ENCODE assay signal across 10 cellular contexts in the genomic region with DNA sequence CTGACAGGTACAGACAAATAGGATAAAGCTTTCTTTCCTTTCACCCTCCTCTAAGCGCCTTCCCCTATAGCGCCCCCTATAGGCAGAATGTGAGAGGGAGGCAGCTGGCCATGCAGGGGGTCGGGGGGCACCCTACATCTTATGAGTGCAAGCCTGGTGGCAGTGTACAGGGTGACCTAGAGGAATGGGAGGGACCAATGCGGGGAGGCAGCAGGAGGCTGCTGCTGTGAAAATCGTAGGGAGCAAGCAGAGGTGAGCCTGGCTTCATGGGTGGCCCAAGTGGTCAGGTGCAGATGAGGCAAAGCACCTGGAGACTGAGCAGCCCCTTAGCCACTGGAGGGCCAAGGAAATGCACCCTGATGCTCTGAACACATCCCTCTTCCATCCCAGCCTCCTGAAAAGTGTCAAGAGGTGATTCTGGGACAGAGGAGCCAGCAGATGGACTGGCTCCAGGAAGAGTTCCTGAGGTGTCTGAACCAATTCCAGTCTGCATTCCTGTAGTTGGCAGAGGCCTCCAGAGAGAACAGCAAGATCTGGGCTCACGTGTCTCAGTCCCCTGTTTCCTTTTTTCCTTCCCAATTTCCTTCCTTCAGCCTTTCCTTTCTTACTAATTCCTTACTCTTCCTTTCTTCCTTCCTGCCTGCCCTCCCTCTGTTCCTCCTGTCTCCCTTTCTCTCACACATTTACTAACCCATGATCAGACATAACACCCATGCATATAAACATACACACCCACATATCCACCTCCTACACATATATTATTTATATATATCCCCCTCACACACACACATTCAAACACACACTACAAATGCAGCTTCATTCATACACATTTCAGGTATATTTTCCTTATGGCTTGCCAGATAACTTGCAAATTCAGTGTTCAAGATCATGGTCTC. TPM values are rescaled to one million over a fixed set of nuclear protein-coding genes. Genes with fewer than 3 reads are reported as not detected.
DNase-seq lines count a peak whose midpoint lies in the region; ATAC-seq, FAIRE-seq and TF ChIP-seq lines count a peak whose summit lies in the region.
"Had no signal": no experiment of that assay in that cellular context is flagged by ENCODE, and none has a peak within 500 bp of the region (broad histone marks: within the 10 kb centered on the region; RNA-seq: fewer than 3 reads in every experiment).

No MANE protein-coding gene starts in this region.

- no peak for FAIRE-seq in pancreas (lab: Jason Lieb, UNC)

- H3K27ac Mint-ChIP-seq in activated CD4-positive, alpha-beta T cell treated with anti-CD3 and anti-CD28 coated beads, Interleukin-2, amount 10 ng/mL, durations not matched to agents 24 days and 14 days, result no peak overlapping the region
- H3K27ac Mint-ChIP-seq in endodermal cell, result no peak overlapping the region
- H3K27ac Mint-ChIP-seq in osteocyte (ENCODE audit: unreplicated experiment), result no peak overlapping the region

- H3K27me3 ChIP-seq in endodermal cell (ENCODE audit: control insufficient read depth, insufficient read depth, low read length, poor library complexity, severe bottlenecking) (no peaks in the 10 kb centered on the region), pancreas (peaks cover 0 to 4% (median 0%) of the 10 kb centered on the region in 4 donors)
- H3K27me3 ChIP-seq: thyroid gland had no signal

- H3K27ac ChIP-seq in endodermal cell (ENCODE audit: low read depth, low read length) (no peak overlapping the region), pancreas (no peak overlapping the region)
- H3K27ac ChIP-seq: KMS-11, thyroid gland had no signal

- H3K4me1 ChIP-seq in endodermal cell (ENCODE audit: control insufficient read depth, insufficient read depth, low read length) (peaks cover under 1% of the 10 kb centered on the region), pancreas (no peaks in the 10 kb centered on the region)
- H3K4me1 ChIP-seq: thyroid gland had no signal

- intact Hi-C loops in activated CD4-positive, alpha-beta T cell treated with anti-CD3 and anti-CD28 coated beads, Interleukin-2, amount 10 ng/mL, durations not matched to agents 24 days and 14 days (cut with micrococcal nuclease), result no loop called here
- intact Hi-C loops in pancreas (cut with DNase I), result no loop called here

- peaks cover 3% of the 10 kb centered on the region for H3K9me3 ChIP-seq in endodermal cell (ENCODE audit: control insufficient read depth, low read length)
- H3K9me3 ChIP-seq in pancreas, result no peaks in the 10 kb centered on the region
- H3K9me3 ChIP-seq: thyroid gland had no signal

- no peak overlapping the region for H3K9ac ChIP-seq in endodermal cell (ENCODE audit: extremely low read depth, low read length, poor library complexity, severe bottlenecking)
- H3K9ac ChIP-seq: KMS-11 had no signal

- H3K4me1 Mint-ChIP-seq in activated CD4-positive, alpha-beta T cell treated with anti-CD3 and anti-CD28 coated beads, Interleukin-2, amount 10 ng/mL, durations not matched to agents 24 days and 14 days, result no peaks in the 10 kb centered on the region
- peaks cover 20% of the 10 kb centered on the region for H3K4me1 Mint-ChIP-seq in endodermal cell
- H3K4me1 Mint-ChIP-seq in osteocyte (ENCODE audit: unreplicated experiment), result no peaks in the 10 kb centered on the region

- no peaks in the 10 kb centered on the region for H3K36me3 ChIP-seq in endodermal cell (ENCODE audit: control insufficient read depth, insufficient read depth, low read length)
- H3K36me3 ChIP-seq in pancreas, result no peaks in the 10 kb centered on the region
- H3K36me3 ChIP-seq: thyroid gland had no signal

- ATAC-seq in GM21423 (IDR thresholded peaks at IDR 0.05; ENCODE audit: unreplicated experiment), result no peak
- ATAC-seq in HG02759 (IDR thresholded peaks at IDR 0.05; ENCODE audit: unreplicated experiment), result no peak
- ATAC-seq in pancreas, result no peak

- H3K27me3 Mint-ChIP-seq in activated CD4-positive, alpha-beta T cell treated with anti-CD3 and anti-CD28 coated beads, Interleukin-2, amount 10 ng/mL, durations not matched to agents 24 days and 14 days, result peaks cover 55% of the 10 kb centered on the region
- H3K27me3 Mint-ChIP-seq in endodermal cell (ENCODE audit: insufficient read depth) (peaks cover 6% of the 10 kb centered on the region), osteocyte (ENCODE audit: unreplicated experiment) (peaks cover 64% of the 10 kb centered on the region)

- 78 to 89% methylated on average over 1 to 6 of the region's 6 CpGs for WGBS in endodermal cell (ENCODE audit: insufficient coverage in 1 of 2, insufficient read length in 1 of 2), 2 experiments
- 54 to 62% methylated on average over 6 of the region's 6 CpGs for WGBS in pancreas, 2 donors

- no peak overlapping the region for H3K4me3 Mint-ChIP-seq in activated CD4-positive, alpha-beta T cell treated with anti-CD3 and anti-CD28 coated beads, Interleukin-2, amount 10 ng/mL, durations not matched to agents 24 days and 14 days
- H3K4me3 Mint-ChIP-seq in endodermal cell, result no peak overlapping the region
- H3K4me3 Mint-ChIP-seq in osteocyte (ENCODE audit: unreplicated experiment), result no peak overlapping the region

- no peaks in the 10 kb centered on the region for H3K9me3 Mint-ChIP-seq in activated CD4-positive, alpha-beta T cell treated with anti-CD3 and anti-CD28 coated beads, Interleukin-2, amount 10 ng/mL, durations not matched to agents 24 days and 14 days
- H3K9me3 Mint-ChIP-seq in endodermal cell (peaks cover 2% of the 10 kb centered on the region), osteocyte (ENCODE audit: unreplicated experiment) (peaks cover 4% of the 10 kb centered on the region)

- no peak overlapping the region for H3K4me3 ChIP-seq in endodermal cell (ENCODE audit: low read length)
- no peak overlapping the region for H3K4me3 ChIP-seq in pancreas
- H3K4me3 ChIP-seq: thyroid gland had no signal

- TF ChIP-seq CTCF in endodermal cell (conservative IDR thresholded peaks at IDR 0.05), result peak; percentile 91
- peak; percentile 45 for TF ChIP-seq CTCF in osteocyte (IDR thresholded peaks at IDR 0.05)
- TF ChIP-seq CTCF in pancreas (IDR thresholded peaks at IDR 0.05), result no peak

- peak; percentile 67 for DNase-seq in activated CD4-positive, alpha-beta T cell treated with anti-CD3 and anti-CD28 coated beads, Interleukin-2, amount 10 ng/mL, durations not matched to agents 24 days and 14 days
- DNase-seq in activated CD4-positive, alpha-beta T cell treated with anti-CD3 and anti-CD28 coated beads, Interleukin-2, amount 50 U/mL, for 4 hours, result no peak
- DNase-seq in NCI-H69 (lab: John Stamatoyannopoulos, UW) (peak; percentile 27), endodermal cell (peak; percentile 83), osteocyte (ENCODE audit: extremely low spot score, unreplicated experiment) (no peak), pancreas (no peak)

- H3K36me3 Mint-ChIP-seq in activated CD4-positive, alpha-beta T cell treated with anti-CD3 and anti-CD28 coated beads, Interleukin-2, amount 10 ng/mL, durations not matched to agents 24 days and 14 days (ENCODE audit: low read depth), result no peaks in the 10 kb centered on the region
- no peaks in the 10 kb centered on the region for H3K36me3 Mint-ChIP-seq in endodermal cell (ENCODE audit: low read depth)
- no peaks in the 10 kb centered on the region for H3K36me3 Mint-ChIP-seq in osteocyte (ENCODE audit: unreplicated experiment)

RNA-seq across cellular contexts. Expression of gene GALNT10, which starts 32.8 kb away (rescaled TPM):
- 42.7 and 50.7 TPM in 2 replicates for total RNA-seq in activated CD4-positive, alpha-beta T cell treated with anti-CD3 and anti-CD28 coated beads, Interleukin-2, amount 10 ng/mL, durations not matched to agents 24 days and 14 days
- total RNA-seq in endodermal cell, result 10 to 100 TPM; 30.2 to 43.4 TPM
- polyA plus RNA-seq in endodermal cell (2013, experiment 1 of 2), result 25.0 TPM
- 25.7 TPM for polyA plus RNA-seq in endodermal cell (2013, experiment 2 of 2)
- 174 and 178 TPM in 2 replicates for total RNA-seq in osteocyte
- total RNA-seq in pancreas, result 10 to 100 TPM in 5 of 6 donors, 1 to 10 TPM in 1; 9.0 to 23.1 (median 17.2) TPM
- 1 to 10 TPM; 4.4 to 5.0 TPM for polyA plus RNA-seq in pancreas

Comparison
In these comparisons a context has a peak if more than half of its experiments do, and no peak if none do; other contexts are left out.
1. DNase-seq: peak in activated CD4-positive, alpha-beta T cell treated with anti-CD3 and anti-CD28 coated beads, Interleukin-2, amount 10 ng/mL, durations not matched to agents 24 days and 14 days (single experiment), NCI-H69 (single experiment) and endodermal cell (single experiment); none in activated CD4-positive, alpha-beta T cell treated with anti-CD3 and anti-CD28 coated beads, Interleukin-2, amount 50 U/mL, for 4 hours (0 of 2), osteocyte (single experiment) and pancreas (0 of 6).
2. CTCF ChIP-seq: peak in endodermal cell (single experiment) and osteocyte (single experiment); none in pancreas (0 of 4).